30 cellular contexts compared by ENCODE assay signal in genomic region chr5:172570594-172571334, GRCh38.
"Had no signal": no experiment of that assay in that cellular context is flagged by ENCODE, and none has a peak within 500 bp of the region (broad histone marks: within the 10 kb centered on the region; RNA-seq: fewer than 3 reads in every experiment).

No MANE protein-coding gene starts in this region.

- H3K27me3 ChIP-seq: ascending aorta, dorsolateral prefrontal cortex, thyroid gland had no signal

- FAIRE-seq: small intestine, TTC549 had no signal

- H3K27ac ChIP-seq: ascending aorta, coronary artery, lower lobe of right lung, thyroid gland, VCaP had no signal

- DNase-seq: activated CD4-positive, alpha-beta memory T cell treated with anti-CD3 and anti-CD28 coated beads, Interleukin-2, amount 10 ng/mL, durations not matched to agents 7 days and 5 days; activated CD4-positive, alpha-beta T cell treated with anti-CD3 and anti-CD28 coated beads for 1 hour; activated CD4-positive, alpha-beta T cell treated with anti-CD3 and anti-CD28 coated beads, Interleukin-2, amount 10 ng/mL, durations not matched to agents 7 days and 5 days; activated CD8-positive, alpha-beta memory T cell treated with anti-CD3 and anti-CD28 coated beads, Interleukin-2, amount 50 U/mL, for 48 hours; activated gamma-delta T cell; activated naive CD4-positive, alpha-beta T cell treated with anti-CD3 and anti-CD28 coated beads, Interleukin-2, amount 10 ng/mL, durations not matched to agents 7 days and 5 days; activated naive CD8-positive, alpha-beta T cell treated with anti-CD3 and anti-CD28 coated beads, Interleukin-2, amount 10 ng/mL, durations not matched to agents 7 days and 5 days; activated T-cell treated with anti-CD3 and anti-CD28 coated beads, Interleukin-2, amount 50 U/mL, for 24 hours; dorsolateral prefrontal cortex; effector memory CD4-positive, alpha-beta T cell; head of caudate nucleus; hypothalamus; immature natural killer cell; lower lobe of right lung; mesenchymal stem cell; naive thymus-derived CD8-positive, alpha-beta T cell; retina; stimulated activated CD4-positive, alpha-beta T cell treated with anti-CD3 and anti-CD28 coated beads, Interleukin-1b, Interleukin-23, amount 100 ng/mL, for 48 hours; stimulated activated CD4-positive, alpha-beta T cell treated with anti-CD3 and anti-CD28 coated beads, Interleukin-4, amount 100 ng/mL, for 4 hours; stimulated activated CD8-positive, alpha-beta memory T cell treated with anti-CD3 and anti-CD28 coated beads, Interleukin-4, amount 100 ng/mL, for 48 hours; stimulated activated naive CD8-positive, alpha-beta T cell treated with anti-CD3 and anti-CD28 coated beads, Interleukin-15, amount 100 ng/mL, for 72 hours; thyroid gland had no signal

- H3K9me3 ChIP-seq: ascending aorta, lower lobe of right lung, thyroid gland had no signal

- H3K4me3 ChIP-seq: ascending aorta, coronary artery, dorsolateral prefrontal cortex, lower lobe of right lung, thyroid gland had no signal

- ATAC-seq: left lobe of liver; lower lobe of right lung; naive thymus-derived CD8-positive, alpha-beta T cell; sciatic nerve; stimulated activated memory B cell treated with anti-CD40 and anti-IgM and Interleukin-4, amounts not matched to agents 10 μg/mL and 1 μg/mL and 100 μg/mL, for 72 hours had no signal

- H3K36me3 ChIP-seq: ascending aorta, lower lobe of right lung, thyroid gland had no signal

- H3K4me1 ChIP-seq: ascending aorta, thyroid gland had no signal
